14 cellular contexts compared by ENCODE assay signal in the genomic region with DNA sequence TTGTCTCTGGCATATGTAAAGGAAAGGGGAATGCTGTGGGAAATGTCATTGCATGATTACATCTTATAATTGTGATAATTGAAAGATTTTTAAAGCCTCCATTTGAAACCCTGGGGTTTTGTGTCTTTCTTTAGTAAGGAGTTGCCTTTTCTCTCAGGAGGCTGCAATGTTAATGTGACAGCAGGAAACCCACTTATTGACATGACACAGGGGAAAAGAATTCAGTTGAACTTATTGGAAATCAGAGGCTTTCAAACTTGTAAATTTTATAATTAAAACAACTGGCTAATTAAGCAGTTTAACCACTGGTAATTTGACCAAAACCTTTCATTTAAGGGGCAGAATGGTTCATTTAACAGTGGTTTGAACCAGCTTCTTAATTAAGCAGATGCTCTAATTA. TPM values are rescaled to one million over a fixed set of nuclear protein-coding genes. Genes with fewer than 3 reads are reported as not detected.
A peak's percentile ranks its signal among the peaks of the same experiment; 100 is the strongest.
DNase-seq lines count a peak whose midpoint lies in the region; ATAC-seq and TF ChIP-seq lines count a peak whose summit lies in the region.
"Had no signal": no experiment of that assay in that cellular context is flagged by ENCODE, and none has a peak within 500 bp of the region (broad histone marks: within the 10 kb centered on the region; RNA-seq: fewer than 3 reads in every experiment).

No MANE protein-coding gene starts in this region.

- H3K4me3 ChIP-seq in GM23248 (no peak overlapping the region), fibroblast of villous mesenchyme (ENCODE audit: low read depth, low read length) (no peak overlapping the region), upper lobe of left lung (no peak overlapping the region)

- peak overlapping the region; percentile 31 for H3K4me2 ChIP-seq in GM23248 (ENCODE audit: unreplicated experiment)

- H3K27me3 ChIP-seq in GM23248 (replicated peaks; ENCODE audit: insufficient read depth) = no peaks in the 10 kb centered on the region
- no peaks in the 10 kb centered on the region for H3K27me3 ChIP-seq in upper lobe of left lung

- in situ Hi-C loops in GM23248 (cut with MboI) = no loop called here

- H3K9ac ChIP-seq in GM23248 = no peak overlapping the region

- DNase-seq in A172 (ENCODE audit: low spot score) (peak; percentile 49), GM23248 (peak; percentile 36), fibroblast of villous mesenchyme (ENCODE audit: low read depth) (peak; percentile 56), upper lobe of left lung (no peak), medulla oblongata (ENCODE audit: extremely low spot score) (no peak)
- no peak for DNase-seq in activated CD4-positive, alpha-beta T cell treated with anti-CD3 and anti-CD28 coated beads for 1 hour
- DNase-seq: activated CD4-positive, CD25-positive, alpha-beta regulatory T cell treated with anti-CD3 and anti-CD28 coated beads, Interleukin-2, amount 50 U/mL, for 72 hours; activated CD8-positive, alpha-beta memory T cell treated with anti-CD3 and anti-CD28 coated beads, Interleukin-2, amount 50 U/mL, for 48 hours; hypothalamus; left ventricle myocardium superior; natural killer cell; NCI-H2107 had no signal

- H3K4me1 ChIP-seq in GM23248 (ENCODE audit: insufficient read depth) = peaks cover 9% of the 10 kb centered on the region
- peaks cover 0 to 4% (median 0%) of the 10 kb centered on the region in 4 donors for H3K4me1 ChIP-seq in upper lobe of left lung

- no peaks in the 10 kb centered on the region for H4K20me1 ChIP-seq in GM23248 (ENCODE audit: insufficient read depth)

- no peak overlapping the region for H2AFZ ChIP-seq in GM23248

- H3K36me3 ChIP-seq in GM23248 (ENCODE audit: low read depth) (no peaks in the 10 kb centered on the region; the same call in 1 of the 2 replicates), upper lobe of left lung (no peaks in the 10 kb centered on the region)

- H3K9me3 ChIP-seq in GM23248 (ENCODE audit: low read depth) = no peaks in the 10 kb centered on the region
- no peaks in the 10 kb centered on the region for H3K9me3 ChIP-seq in upper lobe of left lung

- no peak for TF ChIP-seq POLR2A in upper lobe of left lung (IDR thresholded peaks at IDR 0.05)

- H3K9me2 ChIP-seq in GM23248 (ENCODE audit: insufficient read depth) = no peaks in the 10 kb centered on the region

- H3K79me2 ChIP-seq in GM23248 (ENCODE audit: insufficient read depth) = no peaks in the 10 kb centered on the region

- no peak for ATAC-seq in SK-N-SH treated with all-trans-retinoic acid at 6 μM for 48 hours
- no peak for ATAC-seq in upper lobe of left lung (ENCODE audit: low FRiP score in 2 of 2)
- ATAC-seq in HG03460 (IDR thresholded peaks at IDR 0.05; ENCODE audit: unreplicated experiment) = no peak
- ATAC-seq: left ventricle myocardium superior, natural killer cell had no signal

- TF ChIP-seq EP300 in upper lobe of left lung (IDR thresholded peaks at IDR 0.05) = no peak

- no peaks in the 10 kb centered on the region for H3F3A ChIP-seq in GM23248 (ENCODE audit: insufficient read depth)

- TF ChIP-seq CTCF in fibroblast of villous mesenchyme (IDR thresholded peaks at IDR 0.05; ENCODE audit: insufficient read depth, low read depth, low read length) = no peak
- TF ChIP-seq CTCF in upper lobe of left lung (IDR thresholded peaks at IDR 0.05) = no peak

- H3K27ac ChIP-seq in GM23248 = no peak overlapping the region
- no peak overlapping the region for H3K27ac ChIP-seq in upper lobe of left lung

TF ChIP-seq in SK-N-SH treated with all-trans-retinoic acid at 6 μM for 48 hours, 23 proteins besides CTCF, POLR2A, EP300 and RAD21:
- TF ChIP-seq TOX (CRISPR knock-in tag; IDR thresholded peaks at IDR 0.05; ENCODE audit: borderline replicate concordance) (no peak), CSDC2 (CRISPR knock-in tag; IDR thresholded peaks at IDR 0.05) (no peak), TCF4 (CRISPR knock-in tag; IDR thresholded peaks at IDR 0.05; ENCODE audit: borderline replicate concordance) (0 out of 2 replicates have a peak, but pooled peaks have one; percentile 35), ISL1 (CRISPR knock-in tag; IDR thresholded peaks at IDR 0.05) (peak; percentile 60)
- TF ChIP-seq, protein P1, sequence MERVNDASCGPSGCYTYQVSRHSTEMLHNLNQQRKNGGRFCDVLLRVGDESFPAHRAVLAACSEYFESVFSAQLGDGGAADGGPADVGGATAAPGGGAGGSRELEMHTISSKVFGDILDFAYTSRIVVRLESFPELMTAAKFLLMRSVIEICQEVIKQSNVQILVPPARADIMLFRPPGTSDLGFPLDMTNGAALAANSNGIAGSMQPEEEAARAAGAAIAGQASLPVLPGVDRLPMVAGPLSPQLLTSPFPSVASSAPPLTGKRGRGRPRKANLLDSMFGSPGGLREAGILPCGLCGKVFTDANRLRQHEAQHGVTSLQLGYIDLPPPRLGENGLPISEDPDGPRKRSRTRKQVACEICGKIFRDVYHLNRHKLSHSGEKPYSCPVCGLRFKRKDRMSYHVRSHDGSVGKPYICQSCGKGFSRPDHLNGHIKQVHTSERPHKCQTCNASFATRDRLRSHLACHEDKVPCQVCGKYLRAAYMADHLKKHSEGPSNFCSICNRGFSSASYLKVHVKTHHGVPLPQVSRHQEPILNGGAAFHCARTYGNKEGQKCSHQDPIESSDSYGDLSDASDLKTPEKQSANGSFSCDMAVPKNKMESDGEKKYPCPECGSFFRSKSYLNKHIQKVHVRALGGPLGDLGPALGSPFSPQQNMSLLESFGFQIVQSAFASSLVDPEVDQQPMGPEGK (CRISPR knock-in tag; IDR thresholded peaks at IDR 0.05; ENCODE audit: borderline replicate concordance) = peak; percentile 31; the same call in 1 of the 2 replicates
TF ChIP-seq in SK-N-SH treated with all-trans-retinoic acid at 6 μM for 48 hours: peak in this region for 3.

RNA-seq across cellular contexts. Expression of gene MRPL48, which starts 31.2 kb away (rescaled TPM):
- total RNA-seq in A172 (2014; rRNA removed; shearing (Covaris generic)) = 54.7 and 68.2 TPM in 2 replicates
- 21.4 and 35.0 TPM in 2 replicates for total RNA-seq in GM23248 (2014; rRNA removed; shearing (Covaris generic))
- 39.4 and 40.1 TPM in 2 replicates for polyA plus RNA-seq in GM23248 (2016; fragmentation: Nextera tagmentation; extraction: Ambion mirVana)
- 22.5 and 30.3 TPM in 2 replicates for total RNA-seq in fibroblast of villous mesenchyme
- total RNA-seq in upper lobe of left lung = 10 to 100 TPM in 5 of 6 donors, 1 to 10 TPM in 1; 7.3 to 25.3 (median 21.8) TPM

RNA-seq across cellular contexts. Expression of gene COA4, which starts 57.8 kb away (rescaled TPM):
- total RNA-seq in A172 (2014; rRNA removed; shearing (Covaris generic)) = 126 and 133 TPM in 2 replicates
- total RNA-seq in GM23248 (2014; rRNA removed; shearing (Covaris generic)) = 67.7 and 79.0 TPM in 2 replicates
- 78.5 and 84.0 TPM in 2 replicates for polyA plus RNA-seq in GM23248 (2016; fragmentation: Nextera tagmentation; extraction: Ambion mirVana)
- total RNA-seq in fibroblast of villous mesenchyme = 69.6 and 74.3 TPM in 2 replicates
- 10 to 100 TPM; 27.2 to 77.4 (median 47.5) TPM for total RNA-seq in upper lobe of left lung

RNA-seq across cellular contexts. Expression of gene PAAF1, which starts 58.0 kb away (rescaled TPM):
- 12.7 and 15.1 TPM in 2 replicates for total RNA-seq in A172 (2014; rRNA removed; shearing (Covaris generic))
- 6.2 and 6.7 TPM in 2 replicates for total RNA-seq in GM23248 (2014; rRNA removed; shearing (Covaris generic))
- polyA plus RNA-seq in GM23248 (2016; fragmentation: Nextera tagmentation; extraction: Ambion mirVana) = 24.1 and 27.2 TPM in 2 replicates
- total RNA-seq in fibroblast of villous mesenchyme (6.9 and 7.1 TPM in 2 replicates), upper lobe of left lung (10 to 100 TPM in 4 of 6 donors, 1 to 10 TPM in 2; 8.8 to 58.7 (median 12.6) TPM)

RNA-seq across cellular contexts. Expression of gene RAB6A, which starts 58.0 kb away (rescaled TPM):
- total RNA-seq in A172 (2014; rRNA removed; shearing (Covaris generic)) = 91.8 and 92.1 TPM in 2 replicates
- 123 and 147 TPM in 2 replicates for total RNA-seq in GM23248 (2014; rRNA removed; shearing (Covaris generic))
- polyA plus RNA-seq in GM23248 (2016; fragmentation: Nextera tagmentation; extraction: Ambion mirVana) = 145 and 151 TPM in 2 replicates
- total RNA-seq in fibroblast of villous mesenchyme (123 and 153 TPM in 2 replicates), upper lobe of left lung (100 to 1,000 TPM in 5 of 6 donors, 10 to 100 TPM in 1; 63.9 to 161 (median 136) TPM)

Comparison
In these comparisons a context has a peak if more than half of its experiments do, and no peak if none do; other contexts are left out.
1. DNase-seq: peak in A172 (single experiment), GM23248 (single experiment) and fibroblast of villous mesenchyme (single experiment); none in activated CD4-positive, alpha-beta T cell treated with anti-CD3 and anti-CD28 coated beads for 1 hour (single experiment), upper lobe of left lung (0 of 2) and medulla oblongata (single experiment).